9 cellular contexts compared by ENCODE assay signal in genomic region chr20:46708172-46708860, GRCh38. TPM values are rescaled to one million over a fixed set of nuclear protein-coding genes. Genes with fewer than 3 reads are reported as not detected.
DNase-seq lines count a peak whose midpoint lies in the region; TF ChIP-seq lines count a peak whose summit lies in the region.
"Had no signal": no experiment of that assay in that cellular context is flagged by ENCODE, and none has a peak within 500 bp of the region (broad histone marks: within the 10 kb centered on the region; RNA-seq: fewer than 3 reads in every experiment).

No MANE protein-coding gene starts in this region.

- H3K27ac Mint-ChIP-seq in Caco-2 (ENCODE audit: unreplicated experiment), result peak overlapping the region; percentile 72
- no peak overlapping the region for H3K27ac Mint-ChIP-seq in endothelial cell (ENCODE audit: unreplicated experiment)
- no peak overlapping the region for H3K27ac Mint-ChIP-seq in neural progenitor cell
- H3K27ac Mint-ChIP-seq in activated T-helper 2 cell treated with anti-CD3 and anti-CD28 coated beads, Interferon-gamma antibody, Interleukin-2, Interleukin-4, amounts not matched to agents 10 μg/mL and 5 μg/mL and 100 μg/mL, durations not matched to agents 14 hours and 24 hours and 36 hours, result no peak overlapping the region
- H3K27ac Mint-ChIP-seq: activated T-cell treated with anti-CD3 and anti-CD28 coated beads, Interleukin-2, amount 50 U/mL, for 72 hours had no signal

- H3K4me3 Mint-ChIP-seq in Caco-2 (ENCODE audit: unreplicated experiment), result no peak overlapping the region
- no peak overlapping the region for H3K4me3 Mint-ChIP-seq in endothelial cell (ENCODE audit: unreplicated experiment)
- peak overlapping the region; percentile 85 for H3K4me3 Mint-ChIP-seq in neural progenitor cell
- no peak overlapping the region for H3K4me3 Mint-ChIP-seq in activated T-helper 2 cell treated with anti-CD3 and anti-CD28 coated beads, Interferon-gamma antibody, Interleukin-2, Interleukin-4, amounts not matched to agents 10 μg/mL and 5 μg/mL and 100 μg/mL, durations not matched to agents 14 hours and 24 hours and 36 hours (ENCODE audit: low read depth)

- H3K4me3 ChIP-seq in Caco-2 (ENCODE audit: low read depth, low read length), result no peak overlapping the region
- H3K4me3 ChIP-seq in Karpas-422 (ENCODE audit: low read length), result no peak overlapping the region
- no peak overlapping the region for H3K4me3 ChIP-seq in neural progenitor cell

- intact Hi-C loops in Caco-2 (cut with micrococcal nuclease; ENCODE audit: unreplicated experiment), result loop anchor here (2.0 kb wide), 1 partner anchor 20 kb away; the partner anchor contains the start of gene TP53RK
- intact Hi-C loops in activated T-helper 2 cell treated with anti-CD3 and anti-CD28 coated beads, Interferon-gamma antibody, Interleukin-2, Interleukin-4, amounts not matched to agents 10 μg/mL and 5 μg/mL and 100 μg/mL, durations not matched to agents 14 hours and 24 hours and 36 hours (cut with micrococcal nuclease), result no loop called here

- H3K36me3 Mint-ChIP-seq in Caco-2 (ENCODE audit: insufficient read depth, unreplicated experiment) (peaks cover 6% of the 10 kb centered on the region), endothelial cell (ENCODE audit: low read depth, unreplicated experiment) (peaks cover 7% of the 10 kb centered on the region), neural progenitor cell (peaks cover 7% of the 10 kb centered on the region)
- no peaks in the 10 kb centered on the region for H3K36me3 Mint-ChIP-seq in activated T-helper 2 cell treated with anti-CD3 and anti-CD28 coated beads, Interferon-gamma antibody, Interleukin-2, Interleukin-4, amounts not matched to agents 10 μg/mL and 5 μg/mL and 100 μg/mL, durations not matched to agents 14 hours and 24 hours and 36 hours (ENCODE audit: low read depth)

- H3K9ac ChIP-seq in Karpas-422 (ENCODE audit: low read length), result no peak overlapping the region
- no peak overlapping the region for H3K9ac ChIP-seq in neural progenitor cell

- H2AFZ ChIP-seq in Karpas-422 (ENCODE audit: low read length) (no peak overlapping the region), neural progenitor cell (replicated peaks) (peak overlapping the region; percentile 91)

- H3K4me1 ChIP-seq in Caco-2 (peaks cover 17% of the 10 kb centered on the region), Karpas-422 (ENCODE audit: low read length) (no peaks in the 10 kb centered on the region), neural progenitor cell (peaks cover 25% of the 10 kb centered on the region)

- H3K27me3 ChIP-seq in Caco-2 (replicated peaks; ENCODE audit: control insufficient read depth, insufficient read depth, low read length) (no peaks in the 10 kb centered on the region), Karpas-422 (ENCODE audit: low read length) (0 out of 2 replicates have a peak, but pooled peaks cover 2% of the 10 kb centered on the region), neural progenitor cell (no peaks in the 10 kb centered on the region)

- CTCF ChIA-PET in Caco-2 (lab: Charles Lee), result interaction anchor here (0.8 to 1.1 kb wide), 2 partner anchors 19 to 44 kb away, joined by 4 read pairs; partner anchors contain the start of gene TP53RK

- H3K9me3 Mint-ChIP-seq in Caco-2 (ENCODE audit: unreplicated experiment), result peaks cover 22% of the 10 kb centered on the region
- H3K9me3 Mint-ChIP-seq in endothelial cell (ENCODE audit: unreplicated experiment), result no peaks in the 10 kb centered on the region
- H3K9me3 Mint-ChIP-seq in neural progenitor cell, result peaks cover 7% of the 10 kb centered on the region
- no peaks in the 10 kb centered on the region for H3K9me3 Mint-ChIP-seq in activated T-helper 2 cell treated with anti-CD3 and anti-CD28 coated beads, Interferon-gamma antibody, Interleukin-2, Interleukin-4, amounts not matched to agents 10 μg/mL and 5 μg/mL and 100 μg/mL, durations not matched to agents 14 hours and 24 hours and 36 hours

- H3K9me2 ChIP-seq in Karpas-422 (replicated peaks; ENCODE audit: insufficient read depth, low read length), result no peaks in the 10 kb centered on the region

- no peaks in the 10 kb centered on the region for H3K27me3 Mint-ChIP-seq in Caco-2 (ENCODE audit: insufficient read depth, unreplicated experiment)
- peaks cover 3% of the 10 kb centered on the region for H3K27me3 Mint-ChIP-seq in endothelial cell (ENCODE audit: unreplicated experiment)
- H3K27me3 Mint-ChIP-seq in neural progenitor cell (ENCODE audit: insufficient read depth, low read depth), result peaks cover 9% of the 10 kb centered on the region
- H3K27me3 Mint-ChIP-seq in activated T-helper 2 cell treated with anti-CD3 and anti-CD28 coated beads, Interferon-gamma antibody, Interleukin-2, Interleukin-4, amounts not matched to agents 10 μg/mL and 5 μg/mL and 100 μg/mL, durations not matched to agents 14 hours and 24 hours and 36 hours (ENCODE audit: low read depth), result peaks cover 57% of the 10 kb centered on the region

- H3K36me3 ChIP-seq in Caco-2 (ENCODE audit: control insufficient read depth, insufficient read depth, low read length), result no peaks in the 10 kb centered on the region
- no peaks in the 10 kb centered on the region for H3K36me3 ChIP-seq in Karpas-422 (ENCODE audit: insufficient read depth, low read length)
- H3K36me3 ChIP-seq in neural progenitor cell, result no peaks in the 10 kb centered on the region

- H3K4me2 ChIP-seq in Karpas-422 (ENCODE audit: low read depth, low read length, poor library complexity, severe bottlenecking), result no peak overlapping the region
- no peak overlapping the region for H3K4me2 ChIP-seq in neural progenitor cell

- H4K20me1 ChIP-seq in Karpas-422 (ENCODE audit: insufficient read depth, low read depth, low read length) (no peaks in the 10 kb centered on the region), neural progenitor cell (ENCODE audit: low read depth) (no peaks in the 10 kb centered on the region)

- H3K4me1 Mint-ChIP-seq in Caco-2 (ENCODE audit: low read depth, unreplicated experiment) (peaks cover 21% of the 10 kb centered on the region), endothelial cell (ENCODE audit: unreplicated experiment) (peaks cover 18% of the 10 kb centered on the region), neural progenitor cell (peaks cover 44% of the 10 kb centered on the region)
- peaks cover 6% of the 10 kb centered on the region for H3K4me1 Mint-ChIP-seq in activated T-helper 2 cell treated with anti-CD3 and anti-CD28 coated beads, Interferon-gamma antibody, Interleukin-2, Interleukin-4, amounts not matched to agents 10 μg/mL and 5 μg/mL and 100 μg/mL, durations not matched to agents 14 hours and 24 hours and 36 hours (ENCODE audit: low read depth)

- H3K27ac ChIP-seq in Karpas-422 (ENCODE audit: low read length), result no peak overlapping the region
- no peak overlapping the region for H3K27ac ChIP-seq in neural progenitor cell

- TF ChIP-seq CTCF in Caco-2 (IDR thresholded peaks at IDR 0.05; ENCODE audit: insufficient read depth in 1 of 2, low read depth in 1 of 2, low read length in 1 of 2, severe bottlenecking in 1 of 2, unreplicated experiment in 1 of 2), result peak in 1 of 2 experiments; percentile 17
- peak; percentile 29 for TF ChIP-seq CTCF in endothelial cell (IDR thresholded peaks at IDR 0.05; ENCODE audit: unreplicated experiment)
- peak; percentile 50 for TF ChIP-seq CTCF in neural progenitor cell (IDR thresholded peaks at IDR 0.05)

- no TSS peak for BruUV-seq in Caco-2 (replicated peaks; lab: Mats Ljungman, UMichigan)

- H3K9me3 ChIP-seq in Caco-2, result peaks cover 12% of the 10 kb centered on the region; the same call in 1 of the 2 replicates
- H3K9me3 ChIP-seq in Karpas-422 (ENCODE audit: low read length), result peaks cover 6% of the 10 kb centered on the region; the same call in 1 of the 2 replicates
- peaks cover 5% of the 10 kb centered on the region for H3K9me3 ChIP-seq in neural progenitor cell (ENCODE audit: low read depth)

- peaks cover 28% of the 10 kb centered on the region for H3F3A ChIP-seq in neural progenitor cell (ENCODE audit: low read depth)

- DNase-seq in Caco-2 (peak in 1 of 2 experiments; percentile 37), Karpas-422 (peak; percentile 64), endothelial cell (ENCODE audit: low spot score) (no peak), neural progenitor cell (ENCODE audit: low spot score) (peak; percentile 43), NCI-H1048 (lab: John Stamatoyannopoulos, UW) (no peak), putamen (ENCODE audit: low spot score) (no peak)
- DNase-seq in NK-92 treated with Interleukin-12 subunit alpha and Interleukin-12 subunit beta, amount 100 ng/mL, for 24 hours (lab: John Stamatoyannopoulos, UW), result no peak
- no peak for DNase-seq in activated T-helper 2 cell treated with anti-CD3 and anti-CD28 coated beads, Interferon-gamma antibody, Interleukin-2, Interleukin-4, amounts not matched to agents 10 μg/mL and 5 μg/mL and 100 μg/mL, durations not matched to agents 14 hours and 24 hours and 36 hours (ENCODE audit: low spot score)

- POLR2A ChIA-PET in Caco-2 (lab: Charles Lee), result interaction anchor here (0.6 kb wide), 1 partner anchor 19 kb away, joined by 4 read pairs; the partner anchor contains the start of gene TP53RK

- H3K79me2 ChIP-seq in Karpas-422 (ENCODE audit: low read length) (no peaks in the 10 kb centered on the region), neural progenitor cell (ENCODE audit: low read depth) (no peaks in the 10 kb centered on the region)

RNA-seq across cellular contexts. Expression of gene SLC2A10, which starts 1.1 kb away (rescaled TPM):
- 4.2 and 4.3 TPM in 2 replicates for total RNA-seq in Caco-2 (2022)
- total RNA-seq in Karpas-422 (2014; rRNA removed; shearing (Covaris generic); ENCODE audit: low replicate concordance), result not detected in 2 replicates
- 19.4 TPM for total RNA-seq in endothelial cell (ENCODE audit: unreplicated experiment)
- total RNA-seq in neural progenitor cell (ENCODE audit: low replicate concordance), result 9.2 and 9.6 TPM in 2 replicates
- total RNA-seq in activated T-helper 2 cell treated with anti-CD3 and anti-CD28 coated beads, Interferon-gamma antibody, Interleukin-2, Interleukin-4, amounts not matched to agents 10 μg/mL and 5 μg/mL and 100 μg/mL, durations not matched to agents 14 hours and 24 hours and 36 hours, result not detected in 2 replicates

RNA-seq across cellular contexts. Expression of gene TP53RK, which starts 19.1 kb away (rescaled TPM):
- total RNA-seq in Caco-2 (2022) (20.3 and 22.7 TPM in 2 replicates), endothelial cell (ENCODE audit: unreplicated experiment) (10.2 TPM), neural progenitor cell (ENCODE audit: low replicate concordance) (15.9 and 16.3 TPM in 2 replicates)
- 22.9 and 24.9 TPM in 2 replicates for total RNA-seq in Karpas-422 (2014; rRNA removed; shearing (Covaris generic); ENCODE audit: low replicate concordance)
- total RNA-seq in activated T-helper 2 cell treated with anti-CD3 and anti-CD28 coated beads, Interferon-gamma antibody, Interleukin-2, Interleukin-4, amounts not matched to agents 10 μg/mL and 5 μg/mL and 100 μg/mL, durations not matched to agents 14 hours and 24 hours and 36 hours, result 14.4 and 14.7 TPM in 2 replicates

RNA-seq across cellular contexts. Expression of gene SLC13A3, which starts 57.1 kb away (rescaled TPM):
- total RNA-seq in Caco-2 (2022), result 0.30 and 0.39 TPM in 2 replicates
- not detected in 2 replicates for total RNA-seq in Karpas-422 (2014; rRNA removed; shearing (Covaris generic); ENCODE audit: low replicate concordance)
- total RNA-seq in endothelial cell (ENCODE audit: unreplicated experiment), result 0.90 TPM
- 4.5 and 7.4 TPM in 2 replicates for total RNA-seq in neural progenitor cell (ENCODE audit: low replicate concordance)
- total RNA-seq in activated T-helper 2 cell treated with anti-CD3 and anti-CD28 coated beads, Interferon-gamma antibody, Interleukin-2, Interleukin-4, amounts not matched to agents 10 μg/mL and 5 μg/mL and 100 μg/mL, durations not matched to agents 14 hours and 24 hours and 36 hours, result not detected in 2 replicates

Comparison
In these comparisons a context has a peak if more than half of its experiments do, and no peak if none do; other contexts are left out.
1. DNase-seq: peak in Karpas-422 (single experiment) and neural progenitor cell (single experiment); none in endothelial cell (single experiment), NCI-H1048 (single experiment), NK-92 treated with Interleukin-12 subunit alpha and Interleukin-12 subunit beta, amount 100 ng/mL, for 24 hours (single experiment), activated T-helper 2 cell treated with anti-CD3 and anti-CD28 coated beads, Interferon-gamma antibody, Interleukin-2, Interleukin-4, amounts not matched to agents 10 μg/mL and 5 μg/mL and 100 μg/mL, durations not matched to agents 14 hours and 24 hours and 36 hours (single experiment) and putamen (single experiment).